Comparison of ENCODE assay signal across 28 cellular contexts in genomic region chrX:1597345-1598020, GRCh38. TPM values are rescaled to one million over a fixed set of nuclear protein-coding genes. Genes with fewer than 3 reads are reported as not detected.
A peak's percentile ranks its signal among the peaks of the same experiment; 100 is the strongest.
DNase-seq lines count a peak whose midpoint lies in the region; ATAC-seq, FAIRE-seq and TF ChIP-seq lines count a peak whose summit lies in the region.
"Had no signal": no experiment of that assay in that cellular context is flagged by ENCODE, and none has a peak within 500 bp of the region (broad histone marks: within the 10 kb centered on the region; RNA-seq: fewer than 3 reads in every experiment).

No MANE protein-coding gene starts in this region.

- TF ChIP-seq EP300 in GM12878 (IDR thresholded peaks at IDR 0.05; ENCODE audit: borderline replicate concordance in 1 of 2, control insufficient read depth in 1 of 2, low read depth in 2 of 2, low read length in 2 of 2) = no peak

- WGBS in GM12878 (ENCODE audit: insufficient coverage, insufficient replicate concordance, low lambda C conversion rate, missing lambda C conversion rate) = 95% methylated on average over 25 of the region's 25 CpGs
- WGBS in heart right ventricle, 2 donors = 83 to 88% methylated on average over 25 of the region's 25 CpGs

- no peak overlapping the region for H2AFZ ChIP-seq in GM12878 (ENCODE audit: control insufficient read depth, low read depth, low read length)
- H2AFZ ChIP-seq: GM23248, PC-9 had no signal

- POLR2A ChIA-PET in GM12878 (lab: Charles Lee) = no interaction called here

- H3K27ac ChIP-seq in GM12878 (ENCODE audit: control insufficient read depth, insufficient read depth) = no peak overlapping the region
- H3K27ac ChIP-seq in coronary artery = no peak overlapping the region
- H3K27ac ChIP-seq in heart right ventricle = no peak overlapping the region
- H3K27ac ChIP-seq: GM23248, PC-9, sigmoid colon, SJCRH30, testis had no signal

- no peaks in the 10 kb centered on the region for H3K9me3 Mint-ChIP-seq in stimulated activated naive CD8-positive, alpha-beta T cell treated with anti-CD3 and anti-CD28 coated beads, Interleukin-15, amount 100 ng/mL, for 72 hours
- H3K9me3 Mint-ChIP-seq: activated CD4-positive, alpha-beta T cell treated with anti-CD3 and anti-CD28 coated beads, Interleukin-2, amount 10 ng/mL, durations not matched to agents 24 days and 14 days; nephron had no signal

- H3K27ac Mint-ChIP-seq in stimulated activated naive CD8-positive, alpha-beta T cell treated with anti-CD3 and anti-CD28 coated beads, Interleukin-15, amount 100 ng/mL, for 72 hours = peak overlapping the region; percentile 55 to 60
- H3K27ac Mint-ChIP-seq: mesothelial cell of epicardium had no signal

- H4K20me1 ChIP-seq in GM12878 (ENCODE audit: control insufficient read depth, insufficient read depth) = peaks cover 6% of the 10 kb centered on the region

- RAD21 ChIA-PET in GM12878 (lab: Charles Lee; ENCODE audit: unreplicated experiment) = no interaction called here

- no peaks in the 10 kb centered on the region for H3K27me3 Mint-ChIP-seq in stimulated activated naive CD8-positive, alpha-beta T cell treated with anti-CD3 and anti-CD28 coated beads, Interleukin-15, amount 100 ng/mL, for 72 hours
- H3K27me3 Mint-ChIP-seq: activated CD4-positive, alpha-beta T cell treated with anti-CD3 and anti-CD28 coated beads, Interleukin-2, amount 10 ng/mL, durations not matched to agents 24 days and 14 days had no signal

- H3K4me3 Mint-ChIP-seq in stimulated activated naive CD8-positive, alpha-beta T cell treated with anti-CD3 and anti-CD28 coated beads, Interleukin-15, amount 100 ng/mL, for 72 hours = no peak overlapping the region
- H3K4me3 Mint-ChIP-seq: activated CD4-positive, alpha-beta T cell treated with anti-CD3 and anti-CD28 coated beads, Interleukin-2, amount 10 ng/mL, durations not matched to agents 24 days and 14 days; mesothelial cell of epicardium had no signal

- no peak for FAIRE-seq in GM12878 (lab: Jason Lieb, UNC)
- FAIRE-seq: bronchial epithelial cell, GM12892 had no signal

- TF ChIP-seq RAD21 in GM12878 (IDR thresholded peaks at IDR 0.05; ENCODE audit: insufficient read depth, low read depth, low read length) = no peak

- H3K4me3 ChIP-seq in GM12878 (no peak overlapping the region), mucosa of descending colon (no peak overlapping the region), coronary artery (no peak overlapping the region), heart right ventricle (no peak overlapping the region)
- H3K4me3 ChIP-seq: GM23248, PC-9, sigmoid colon, SJCRH30, testis had no signal

- peak in 1 of 2 donors; percentile 10 for DNase-seq in stimulated activated naive CD8-positive, alpha-beta T cell treated with anti-CD3 and anti-CD28 coated beads, Interleukin-15, amount 100 ng/mL, for 72 hours
- DNase-seq in stimulated activated naive CD8-positive, alpha-beta T cell treated with anti-CD3 and anti-CD28 coated beads, Interleukin-15, Interleukin-2, amounts not matched to agents 100 U/mL and 50 U/mL, for 24 hours = no peak
- no peak for DNase-seq in GM12878 (ENCODE audit: low read depth, low spot score)
- peak in 1 of 3 donors; percentile 44 for DNase-seq in mucosa of descending colon
- DNase-seq in coronary artery (ENCODE audit: low spot score) = no peak
- DNase-seq in KBM-7 = no peak
- no peak for DNase-seq in NCI-H748 (lab: John Stamatoyannopoulos, UW; ENCODE audit: unreplicated experiment)
- no peak for DNase-seq in heart right ventricle
- DNase-seq: activated CD4-positive, alpha-beta T cell treated with anti-CD3 and anti-CD28 coated beads, Interleukin-2, amount 10 ng/mL, durations not matched to agents 24 days and 14 days; activated naive CD4-positive, alpha-beta T cell treated with Interleukin-2 at 50 U/mL for 16 hours; DND-41; GM23248; Karpas-422; left cardiac atrium; NCI-H1048; NCI-H1930; NCI-H345; PC-9; sigmoid colon; T-helper 1 cell; testis had no signal

- H3K4me2 ChIP-seq in GM12878 (ENCODE audit: control insufficient read depth, insufficient read depth) = no peak overlapping the region
- H3K4me2 ChIP-seq: PC-9 had no signal

- H3K27me3 ChIP-seq in GM12878 (replicated peaks in 1 of 2; ENCODE audit: control insufficient read depth in 2 of 2, insufficient read depth in 2 of 2, low read length in 1 of 2) = no peaks in the 10 kb centered on the region
- H3K27me3 ChIP-seq in heart right ventricle = no peaks in the 10 kb centered on the region
- H3K27me3 ChIP-seq: sigmoid colon, SJCRH30, testis had no signal

- BruUV-seq in GM12878 (replicated peaks; lab: Mats Ljungman, UMichigan) = no TSS peak

- ATAC-seq in stimulated activated naive CD8-positive, alpha-beta T cell treated with anti-CD3 and anti-CD28 coated beads, Interleukin-15, amount 100 ng/mL, for 72 hours = peak; percentile 13
- ATAC-seq in stimulated activated naive CD8-positive, alpha-beta T cell treated with anti-CD3 and anti-CD28 coated beads, Interleukin-15, Interleukin-2, amounts not matched to agents 100 U/mL and 50 U/mL, for 24 hours = no peak
- ATAC-seq in GM12878 (no peak), mucosa of descending colon (peak; percentile 5), heart right ventricle (no peak)
- ATAC-seq: left cardiac atrium had no signal

- peaks cover 38% of the 10 kb centered on the region for H3K4me1 Mint-ChIP-seq in stimulated activated naive CD8-positive, alpha-beta T cell treated with anti-CD3 and anti-CD28 coated beads, Interleukin-15, amount 100 ng/mL, for 72 hours

- no peak overlapping the region for H3K9ac ChIP-seq in GM12878 (ENCODE audit: control insufficient read depth, insufficient read depth, low read length)
- H3K9ac ChIP-seq: GM23248 had no signal

- H3K79me2 ChIP-seq in GM12878 (ENCODE audit: control insufficient read depth, insufficient read depth, low read length) = peaks cover 37% of the 10 kb centered on the region

- no peaks in the 10 kb centered on the region; the same call in 2 of the 3 replicates for H3K9me3 ChIP-seq in GM12878 (replicated peaks; ENCODE audit: control insufficient read depth, insufficient read depth, low read length)
- no peaks in the 10 kb centered on the region for H3K9me3 ChIP-seq in mucosa of descending colon
- peaks cover 0 to 8% (median 0%) of the 10 kb centered on the region in 11 donors for H3K9me3 ChIP-seq in heart right ventricle
- H3K9me3 ChIP-seq: sigmoid colon, SJCRH30, testis had no signal

- in situ Hi-C loops in GM12878 (cut with MboI) = no loop called here
- in situ Hi-C loops in KBM-7 (cut with MboI; ENCODE audit: low pct_unique_long_range_greater_than_20kb, low sequenced_read_pairs) = no loop called here

- SMC1A ChIA-PET in GM12878 (lab: Charles Lee; ENCODE audit: uncharacterized antibody, unreplicated experiment) = no interaction called here

- intact Hi-C loops in GM12878 (cut with micrococcal nuclease; ENCODE audit: unreplicated experiment) = loop anchor here (10.0 kb wide), 1 partner anchor 263 kb away; the partner anchor contains the start of gene IL3RA
- intact Hi-C loops in mucosa of descending colon (cut with DNase I, micrococcal nuclease) = no loop called here
- intact Hi-C loops in heart right ventricle (cut with DNase I) = loop anchor here in 2 of 10 donors (10.0 kb wide), 2 partner anchors 143 to 203 kb away; partner anchors contain the start of genes ASMTL (in 1 of the 2) and SLC25A6 (in 1 of the 2)

- TF ChIP-seq POLR2A in GM12878 (IDR thresholded peaks at IDR 0.05; ENCODE audit: low read depth, low read length) = peak; percentile 13; the same call in 1 of the 2 replicates

- TF ChIP-seq CTCF in GM12878 (IDR thresholded peaks at IDR 0.05 in 2 of 3, conservative IDR thresholded peaks at IDR 0.05 in 1 of 3; ENCODE audit: control insufficient read depth in 2 of 3, extremely low read depth in 1 of 3, insufficient read depth in 1 of 3, low read depth in 3 of 3, low read length in 3 of 3) (no peak), mucosa of descending colon (IDR thresholded peaks at IDR 0.05) (no peak), coronary artery (IDR thresholded peaks at IDR 0.05) (no peak), heart right ventricle (IDR thresholded peaks at IDR 0.05) (no peak)

- H3K36me3 ChIP-seq in GM12878 (ENCODE audit: control insufficient read depth in 2 of 2, insufficient read depth in 2 of 2, low read length in 1 of 2) (peaks cover 30 to 76% of the 10 kb centered on the region in 2 experiments), mucosa of descending colon (ENCODE audit: low read depth) (peaks cover 34% of the 10 kb centered on the region), heart right ventricle (peaks cover 6 to 90% (median 79%) of the 10 kb centered on the region in 9 donors)

- CTCF ChIA-PET in GM12878 (lab: Yijun Ruan, JAX) = no interaction called here

- H3K4me1 ChIP-seq in GM12878 (ENCODE audit: control insufficient read depth, insufficient read depth, low read length) (peaks cover 15% of the 10 kb centered on the region; the same call in 1 of the 2 replicates), mucosa of descending colon (ENCODE audit: low read depth) (peaks cover 7% of the 10 kb centered on the region), heart right ventricle (peaks cover 0 to 38% (median 17%) of the 10 kb centered on the region in 9 donors)
- H3K4me1 ChIP-seq: SJCRH30 had no signal

RNA-seq across cellular contexts. Expression of gene AKAP17A, which starts 6.1 kb away (rescaled TPM):
- 96.4 and 115 TPM in 2 replicates for total RNA-seq in GM12878 (2013; cell fraction: nucleolus; rRNA removed)
- total RNA-seq in GM12878 (2014; rRNA removed) (42.8 and 47.0 TPM in 2 replicates), GM12878 (2014; rRNA removed; fragmentation: Illumina TruSeq; extraction: Trizol) (14.3 and 16.1 TPM in 2 replicates), GM12878 (2021) (48.7 and 53.9 TPM in 2 replicates), mucosa of descending colon (10 to 100 TPM; 40.8 to 46.2 (median 42.3) TPM), heart right ventricle (10 to 100 TPM; 12.2 to 20.3 (median 15.8) TPM)
- 17.3 TPM for polyA plus RNA-seq in GM12878 (2011; ENCODE audit: low read depth)
- polyA plus RNA-seq in GM12878 (2011; rRNA removed) (16.4 and 24.7 TPM in 2 replicates), GM12878 (2014; fragmentation: Illumina TruSeq; extraction: Trizol) (9.0 and 17.1 TPM in 2 replicates), GM12878 (2014; fragmentation: Nextera tagmentation; extraction: Ambion mirVana) (1 to 10 TPM; 3.0 to 5.6 TPM), GM12878 (2014; rRNA removed) (55.8 and 64.2 TPM in 2 replicates), GM12878 (2016; fragmentation: Nextera tagmentation; extraction: Ambion mirVana) (10 to 100 TPM; 26.3 to 42.6 TPM), heart right ventricle (10 to 100 TPM; 21.1 to 35.6 TPM)
- polyA plus RNA-seq in GM12878 (2011; cell fraction: cytosol; rRNA removed) = 30.4 and 40.9 TPM in 2 replicates
- polyA plus RNA-seq in GM12878 (2011; cell fraction: nucleus; rRNA removed) = 366 and 371 TPM in 2 replicates
- polyA plus RNA-seq in GM12878 (2012) = 53.8 and 67.0 TPM in 2 replicates
- 4.9 and 9.4 TPM in 2 replicates for polyA minus RNA-seq in GM12878 (2011; rRNA and poly(A)+ RNA removed)
- 7.1 and 7.6 TPM in 2 replicates for polyA minus RNA-seq in GM12878 (2011; cell fraction: cytosol; rRNA and poly(A)+ RNA removed)
- 19.7 and 26.1 TPM in 2 replicates for polyA minus RNA-seq in GM12878 (2011; cell fraction: nucleus; rRNA and poly(A)+ RNA removed)

RNA-seq across cellular contexts. Expression of gene ASMT, which starts 17.4 kb away (rescaled TPM):
- total RNA-seq in GM12878 (2013; cell fraction: nucleolus; rRNA removed) = not detected in 2 replicates
- total RNA-seq in GM12878 (2014; rRNA removed) (not detected in 2 replicates), GM12878 (2014; rRNA removed; fragmentation: Illumina TruSeq; extraction: Trizol) (not detected in 2 replicates), GM12878 (2021) (not detected in 2 replicates), mucosa of descending colon (under 1 TPM in 1 of 3 donors, not detected in 2; 0.35 TPM), heart right ventricle (not detected)
- 0.77 TPM for polyA plus RNA-seq in GM12878 (2011; ENCODE audit: low read depth)
- polyA plus RNA-seq in GM12878 (2011; rRNA removed) (not detected in 2 replicates), GM12878 (2014; fragmentation: Illumina TruSeq; extraction: Trizol) (0.29 TPM in 1 of 2 replicates, not detected in the other), GM12878 (2014; fragmentation: Nextera tagmentation; extraction: Ambion mirVana) (under 1 TPM in 1 of 2 experiments, not detected in 1; 0.18 TPM), GM12878 (2014; rRNA removed) (0.09 TPM in 1 of 2 replicates, not detected in the other), GM12878 (2016; fragmentation: Nextera tagmentation; extraction: Ambion mirVana) (not detected), heart right ventricle (under 1 TPM; 0.09 to 0.37 TPM)
- 0.10 and 0.20 TPM in 2 replicates for polyA plus RNA-seq in GM12878 (2011; cell fraction: cytosol; rRNA removed)
- 0.18 TPM in 1 of 2 replicates, not detected in the other for polyA plus RNA-seq in GM12878 (2011; cell fraction: nucleus; rRNA removed)
- polyA plus RNA-seq in GM12878 (2012) = 0.45 and 1.1 TPM in 2 replicates
- polyA minus RNA-seq in GM12878 (2011; rRNA and poly(A)+ RNA removed) = not detected in 2 replicates
- polyA minus RNA-seq in GM12878 (2011; cell fraction: cytosol; rRNA and poly(A)+ RNA removed) = not detected in 2 replicates
- not detected in 2 replicates for polyA minus RNA-seq in GM12878 (2011; cell fraction: nucleus; rRNA and poly(A)+ RNA removed)
- total RNA-seq: fibroblast of lung, glomerular endothelial cell, GM23248, PC-9, sigmoid colon, SJCRH30 had no signal
- polyA plus RNA-seq: fibroblast of lung, GM23248 had no signal

Comparison
In these comparisons a context has a peak if more than half of its experiments do, and no peak if none do; other contexts are left out.
1. ATAC-seq: peak in stimulated activated naive CD8-positive, alpha-beta T cell treated with anti-CD3 and anti-CD28 coated beads, Interleukin-15, amount 100 ng/mL, for 72 hours (single experiment) and mucosa of descending colon (single experiment); none in stimulated activated naive CD8-positive, alpha-beta T cell treated with anti-CD3 and anti-CD28 coated beads, Interleukin-15, Interleukin-2, amounts not matched to agents 100 U/mL and 50 U/mL, for 24 hours (single experiment), GM12878 (single experiment) and heart right ventricle (0 of 8).